In genomic region chr15:78757636-78757905, GRCh38 we compare ENCODE assay signal across 10 cellular contexts. TPM values are rescaled to one million over a fixed set of nuclear protein-coding genes. Genes with fewer than 3 reads are reported as not detected.
DNase-seq lines count a peak whose midpoint lies in the region; ATAC-seq and TF ChIP-seq lines count a peak whose summit lies in the region.
"Had no signal": no experiment of that assay in that cellular context is flagged by ENCODE, and none has a peak within 500 bp of the region (broad histone marks: within the 10 kb centered on the region; RNA-seq: fewer than 3 reads in every experiment).

No MANE protein-coding gene starts in this region.

- CTCF ChIA-PET in Caco-2 (lab: Charles Lee), result no interaction called here

- BruUV-seq in Caco-2 (replicated peaks; lab: Mats Ljungman, UMichigan), result no TSS peak

- H3K4me3 Mint-ChIP-seq in stimulated activated naive CD8-positive, alpha-beta T cell treated with anti-CD3 and anti-CD28 coated beads, Interleukin-15, Interleukin-2, amounts not matched to agents 100 ng/mL and 50 ng/mL, for 24 hours, result peak overlapping the region; percentile 24
- H3K4me3 Mint-ChIP-seq in activated naive CD8-positive, alpha-beta T cell treated with anti-CD3 and anti-CD28 coated beads, Interleukin-2, amount 50 U/mL, for 24 hours, result no peak overlapping the region
- H3K4me3 Mint-ChIP-seq in osteocyte (ENCODE audit: unreplicated experiment) (no peak overlapping the region), Caco-2 (ENCODE audit: unreplicated experiment) (no peak overlapping the region)

- TF ChIP-seq CTCF in osteocyte (IDR thresholded peaks at IDR 0.05) (no peak), Caco-2 (IDR thresholded peaks at IDR 0.05; ENCODE audit: insufficient read depth in 1 of 2, low read depth in 1 of 2, low read length in 1 of 2, severe bottlenecking in 1 of 2, unreplicated experiment in 1 of 2) (no peak), right lobe of liver (IDR thresholded peaks at IDR 0.05) (no peak)

- H3K9me3 ChIP-seq in Caco-2, result no peaks in the 10 kb centered on the region
- no peaks in the 10 kb centered on the region for H3K9me3 ChIP-seq in right lobe of liver

- H3K27me3 Mint-ChIP-seq in stimulated activated naive CD8-positive, alpha-beta T cell treated with anti-CD3 and anti-CD28 coated beads, Interleukin-15, Interleukin-2, amounts not matched to agents 100 ng/mL and 50 ng/mL, for 24 hours, result no peaks in the 10 kb centered on the region
- H3K27me3 Mint-ChIP-seq in activated naive CD8-positive, alpha-beta T cell treated with anti-CD3 and anti-CD28 coated beads, Interleukin-2, amount 50 U/mL, for 24 hours, result no peaks in the 10 kb centered on the region
- H3K27me3 Mint-ChIP-seq in osteocyte (ENCODE audit: unreplicated experiment) (no peaks in the 10 kb centered on the region), Caco-2 (ENCODE audit: insufficient read depth, unreplicated experiment) (no peaks in the 10 kb centered on the region)

- H3K9me3 Mint-ChIP-seq in stimulated activated naive CD8-positive, alpha-beta T cell treated with anti-CD3 and anti-CD28 coated beads, Interleukin-15, Interleukin-2, amounts not matched to agents 100 ng/mL and 50 ng/mL, for 24 hours, result no peaks in the 10 kb centered on the region
- H3K9me3 Mint-ChIP-seq in activated naive CD8-positive, alpha-beta T cell treated with anti-CD3 and anti-CD28 coated beads, Interleukin-2, amount 50 U/mL, for 24 hours, result no peaks in the 10 kb centered on the region
- no peaks in the 10 kb centered on the region for H3K9me3 Mint-ChIP-seq in osteocyte (ENCODE audit: unreplicated experiment)
- no peaks in the 10 kb centered on the region for H3K9me3 Mint-ChIP-seq in Caco-2 (ENCODE audit: unreplicated experiment)

- DNase-seq in stimulated activated naive CD8-positive, alpha-beta T cell treated with anti-CD3 and anti-CD28 coated beads, Interleukin-15, Interleukin-2, amounts not matched to agents 100 U/mL and 50 U/mL, for 24 hours, result no peak
- DNase-seq in activated naive CD8-positive, alpha-beta T cell treated with anti-CD3 and anti-CD28 coated beads, Interleukin-2, amount 50 U/mL, for 24 hours, result no peak
- DNase-seq in osteocyte (ENCODE audit: extremely low spot score, unreplicated experiment), result no peak
- no peak for DNase-seq in Caco-2
- no peak for DNase-seq in effector CD8-positive, alpha-beta T cell (lab: John Stamatoyannopoulos, UW)
- no peak for DNase-seq in right lobe of liver
- no peak for DNase-seq in NCI-H2196 treated with DMSO at 0.1 percent for 48 hours (lab: John Stamatoyannopoulos, UW; ENCODE audit: unreplicated experiment)
- DNase-seq: central memory CD4-positive, alpha-beta T cell; NCI-H2171 had no signal

- H3K36me3 ChIP-seq in Caco-2 (ENCODE audit: control insufficient read depth, insufficient read depth, low read length) (no peaks in the 10 kb centered on the region), right lobe of liver (no peaks in the 10 kb centered on the region)

- peak overlapping the region; percentile 98 for H3K27ac Mint-ChIP-seq in stimulated activated naive CD8-positive, alpha-beta T cell treated with anti-CD3 and anti-CD28 coated beads, Interleukin-15, Interleukin-2, amounts not matched to agents 100 ng/mL and 50 ng/mL, for 24 hours
- peak overlapping the region; percentile 87 for H3K27ac Mint-ChIP-seq in activated naive CD8-positive, alpha-beta T cell treated with anti-CD3 and anti-CD28 coated beads, Interleukin-2, amount 50 U/mL, for 24 hours
- H3K27ac Mint-ChIP-seq in osteocyte (ENCODE audit: unreplicated experiment) (peak overlapping the region; percentile 97), Caco-2 (ENCODE audit: unreplicated experiment) (no peak overlapping the region)

- WGBS in right lobe of liver (ENCODE audit: insufficient coverage, low coverage, low lambda C conversion rate, missing lambda C conversion rate), result 95% methylated on average over 10 of the region's 10 CpGs

- TF ChIP-seq POLR2A in right lobe of liver (IDR thresholded peaks at IDR 0.05), result no peak

- H3K4me3 ChIP-seq in Caco-2 (ENCODE audit: low read depth, low read length) (no peak overlapping the region), right lobe of liver (no peak overlapping the region)

- H3K36me3 Mint-ChIP-seq in stimulated activated naive CD8-positive, alpha-beta T cell treated with anti-CD3 and anti-CD28 coated beads, Interleukin-15, Interleukin-2, amounts not matched to agents 100 ng/mL and 50 ng/mL, for 24 hours (ENCODE audit: low read depth), result no peaks in the 10 kb centered on the region
- H3K36me3 Mint-ChIP-seq in activated naive CD8-positive, alpha-beta T cell treated with anti-CD3 and anti-CD28 coated beads, Interleukin-2, amount 50 U/mL, for 24 hours (ENCODE audit: low read depth), result no peaks in the 10 kb centered on the region
- no peaks in the 10 kb centered on the region for H3K36me3 Mint-ChIP-seq in osteocyte (ENCODE audit: unreplicated experiment)
- no peaks in the 10 kb centered on the region for H3K36me3 Mint-ChIP-seq in Caco-2 (ENCODE audit: insufficient read depth, unreplicated experiment)

- intact Hi-C loops in Caco-2 (cut with micrococcal nuclease; ENCODE audit: unreplicated experiment), result loop anchor here (10.0 kb wide), 1 partner anchor 57 kb away; the partner anchor contains the start of gene ADAMTS7
- intact Hi-C loops in right lobe of liver (cut with DNase I), result no loop called here

- peaks cover 46% of the 10 kb centered on the region for H3K4me1 Mint-ChIP-seq in stimulated activated naive CD8-positive, alpha-beta T cell treated with anti-CD3 and anti-CD28 coated beads, Interleukin-15, Interleukin-2, amounts not matched to agents 100 ng/mL and 50 ng/mL, for 24 hours (ENCODE audit: low read depth)
- H3K4me1 Mint-ChIP-seq in activated naive CD8-positive, alpha-beta T cell treated with anti-CD3 and anti-CD28 coated beads, Interleukin-2, amount 50 U/mL, for 24 hours, result peaks cover 53% of the 10 kb centered on the region
- peaks cover 63% of the 10 kb centered on the region for H3K4me1 Mint-ChIP-seq in osteocyte (ENCODE audit: unreplicated experiment)
- H3K4me1 Mint-ChIP-seq in Caco-2 (ENCODE audit: low read depth, unreplicated experiment), result no peaks in the 10 kb centered on the region

- H3K27ac ChIP-seq in right lobe of liver, result no peak overlapping the region

- H3K27me3 ChIP-seq in Caco-2 (replicated peaks; ENCODE audit: control insufficient read depth, insufficient read depth, low read length) (no peaks in the 10 kb centered on the region), right lobe of liver (no peaks in the 10 kb centered on the region)

- ATAC-seq in stimulated activated naive CD8-positive, alpha-beta T cell treated with anti-CD3 and anti-CD28 coated beads, Interleukin-15, Interleukin-2, amounts not matched to agents 100 U/mL and 50 U/mL, for 24 hours, result no peak
- ATAC-seq in activated naive CD8-positive, alpha-beta T cell treated with anti-CD3 and anti-CD28 coated beads, Interleukin-2, amount 50 U/mL, for 24 hours, result no peak
- no peak for ATAC-seq in right lobe of liver

- POLR2A ChIA-PET in Caco-2 (lab: Charles Lee), result no interaction called here

- H3K4me1 ChIP-seq in Caco-2 (0 out of 2 replicates have a peak, but pooled peaks cover 3% of the 10 kb centered on the region), right lobe of liver (no peaks in the 10 kb centered on the region)

RNA-seq across cellular contexts. Expression of gene ADAMTS7, which starts 53.7 kb away (rescaled TPM):
- 188 and 193 TPM in 2 replicates for total RNA-seq in osteocyte
- total RNA-seq in Caco-2 (2022), result 1.1 and 2.0 TPM in 2 replicates
- 1 to 10 TPM in 3 of 6 experiments, under 1 TPM in 3; 0.49 to 1.4 (median 1.1) TPM for total RNA-seq in right lobe of liver

Comparison
In these comparisons a context has a peak if more than half of its experiments do, and no peak if none do; other contexts are left out.
1. RNA of gene ADAMTS7, which starts 53.7 kb away (total RNA-seq): 188 to 193 TPM in osteocyte; 1.1 to 2.0 TPM in Caco-2 and 0.49 to 1.4 TPM in right lobe of liver; every median in the first group is over 10 times any median in the second.